In the genomic region with DNA sequence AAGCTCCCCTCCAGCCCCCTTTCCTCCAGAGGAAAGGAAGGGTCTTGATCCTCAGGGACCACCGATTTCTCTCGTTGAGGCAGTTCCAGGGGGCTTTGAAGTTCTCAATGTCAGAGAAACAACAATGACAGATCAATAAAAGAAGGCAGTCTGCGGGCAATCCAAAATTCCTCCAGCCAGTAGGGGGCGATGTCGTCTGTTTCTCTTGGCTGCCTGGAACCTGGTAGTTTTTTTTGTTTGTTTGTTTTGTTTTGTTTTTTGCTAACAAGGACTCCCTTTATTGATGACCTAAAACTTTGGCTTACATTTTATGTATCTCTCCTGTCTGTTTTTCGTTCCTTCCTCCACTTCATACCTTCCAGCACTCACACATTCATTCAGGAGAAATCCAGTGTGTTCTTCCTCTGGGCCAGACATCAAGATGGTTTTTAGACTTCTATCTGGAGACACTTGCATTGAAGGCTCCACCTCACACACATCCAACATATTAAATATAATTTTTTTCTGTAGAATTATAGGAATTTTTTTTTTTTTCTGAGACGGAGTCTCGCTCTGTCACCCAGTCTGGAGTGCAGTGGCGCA, we compare ENCODE assay signal across 9 cellular contexts.
DNase-seq lines count a peak whose midpoint lies in the region; FAIRE-seq and TF ChIP-seq lines count a peak whose summit lies in the region.
"Had no signal": no experiment of that assay in that cellular context is flagged by ENCODE, and none has a peak within 500 bp of the region (broad histone marks: within the 10 kb centered on the region; RNA-seq: fewer than 3 reads in every experiment).

No MANE protein-coding gene starts in this region.

- H3K27ac ChIP-seq in esophagus squamous epithelium, result no peak overlapping the region
- no peak overlapping the region for H3K27ac ChIP-seq in sigmoid colon
- H3K27ac ChIP-seq: skin epidermis had no signal

- no peaks in the 10 kb centered on the region for H3K9me3 ChIP-seq in esophagus squamous epithelium
- H3K9me3 ChIP-seq in sigmoid colon, result no peaks in the 10 kb centered on the region

- no peaks in the 10 kb centered on the region for H3K36me3 ChIP-seq in esophagus squamous epithelium
- no peaks in the 10 kb centered on the region for H3K36me3 ChIP-seq in sigmoid colon

- H3K27me3 ChIP-seq in esophagus squamous epithelium, result peaks cover 0 to 18% (median 0%) of the 10 kb centered on the region in 4 donors
- no peaks in the 10 kb centered on the region for H3K27me3 ChIP-seq in sigmoid colon

- TF ChIP-seq CTCF in D721Med (IDR thresholded peaks at IDR 0.05; ENCODE audit: insufficient read depth, missing control alignments) (peak; percentile 69), esophagus squamous epithelium (IDR thresholded peaks at IDR 0.05) (peak; percentile 62 to 77 (median 73)), sigmoid colon (IDR thresholded peaks at IDR 0.05) (peak in 3 of 4 experiments; percentile 59 to 62 (median 61))

- TF ChIP-seq POLR2A in esophagus squamous epithelium (IDR thresholded peaks at IDR 0.05) (no peak), sigmoid colon (IDR thresholded peaks at IDR 0.05) (no peak)

- TF ChIP-seq EP300 in sigmoid colon (IDR thresholded peaks at IDR 0.05), result no peak

- H3K4me3 ChIP-seq in esophagus squamous epithelium, result no peak overlapping the region
- H3K4me3 ChIP-seq in sigmoid colon, result no peak overlapping the region
- H3K4me3 ChIP-seq: skin epidermis had no signal

- no peak for FAIRE-seq in D721Med (lab: Jason Lieb, UNC)

- peaks cover 0 to 10% (median 0%) of the 10 kb centered on the region in 3 donors for H3K4me1 ChIP-seq in esophagus squamous epithelium
- peaks cover 0 to 6% (median 1%) of the 10 kb centered on the region in 4 donors for H3K4me1 ChIP-seq in sigmoid colon

- 46 to 58% methylated on average over 9 of the region's 9 CpGs for WGBS in esophagus squamous epithelium, 2 donors
- 58 to 62% methylated on average over 9 of the region's 9 CpGs for WGBS in sigmoid colon, 2 donors

- intact Hi-C loops in esophagus squamous epithelium (cut with DNase I) (loop anchor here (10.0 kb wide), 1 partner anchor 736 kb away; no protein-coding TSS in a partner anchor), sigmoid colon (cut with DNase I) (no loop called here), posterior vena cava (cut with DNase I) (loop anchor here (10.0 kb wide), 2 partner anchors 346 to 756 kb away; no protein-coding TSS in a partner anchor)

- DNase-seq in D721Med (ENCODE audit: insufficient read length, low spot score) (peak; percentile 28), M059J (ENCODE audit: low read depth) (peak; percentile 29), esophagus squamous epithelium (lab: John Stamatoyannopoulos, UW) (no peak), sigmoid colon (no peak), posterior vena cava (ENCODE audit: low spot score) (no peak), middle frontal gyrus (ENCODE audit: extremely low spot score, low spot score) (no peak), cerebellar cortex (ENCODE audit: low spot score) (no peak)
- peak; percentile 49 to 63 for DNase-seq in activated CD8-positive, alpha-beta memory T cell treated with anti-CD3 and anti-CD28 coated beads for 4 hours (ENCODE audit: low read depth in 2 of 2)

Comparison
In these comparisons a context has a peak if more than half of its experiments do, and no peak if none do; other contexts are left out.
1. DNase-seq: peak in D721Med (single experiment), M059J (single experiment) and activated CD8-positive, alpha-beta memory T cell treated with anti-CD3 and anti-CD28 coated beads for 4 hours (2 of 2); none in esophagus squamous epithelium (single experiment), sigmoid colon (single experiment), posterior vena cava (single experiment), middle frontal gyrus (single experiment) and cerebellar cortex (single experiment).
2. Peak in every context shown above with its lines, with median percentiles within 50 percentile points of each other: CTCF ChIP-seq.